18 cellular contexts compared by ENCODE assay signal in genomic region chr2:205590759-205591158, GRCh38.
DNase-seq lines count a peak whose midpoint lies in the region; ATAC-seq, FAIRE-seq and TF ChIP-seq lines count a peak whose summit lies in the region.
"Had no signal": no experiment of that assay in that cellular context is flagged by ENCODE, and none has a peak within 500 bp of the region (broad histone marks: within the 10 kb centered on the region; RNA-seq: fewer than 3 reads in every experiment).

No MANE protein-coding gene starts in this region.

- H3K4me1 ChIP-seq in ascending aorta (no peaks in the 10 kb centered on the region), left lung (no peaks in the 10 kb centered on the region)

- H3K27me3 ChIP-seq in bronchial epithelial cell (ENCODE audit: control insufficient read depth, insufficient read depth, low read length) (no peaks in the 10 kb centered on the region), ascending aorta (no peaks in the 10 kb centered on the region), left lung (no peaks in the 10 kb centered on the region)

- ATAC-seq in left lung = no peak
- ATAC-seq in effector memory CD8-positive, alpha-beta T cell (replicated peaks) = no peak
- ATAC-seq: GM12878 had no signal

- no peak overlapping the region for H3K4me3 Mint-ChIP-seq in effector memory CD8-positive, alpha-beta T cell
- H3K4me3 Mint-ChIP-seq: brain, endodermal cell had no signal

- intact Hi-C loops in ascending aorta (cut with DNase I) = no loop called here
- intact Hi-C loops in left lung (cut with DNase I) = no loop called here

- no peaks in the 10 kb centered on the region for H3K4me1 Mint-ChIP-seq in effector memory CD8-positive, alpha-beta T cell (ENCODE audit: low read depth in 2 of 2)

- H3K27ac ChIP-seq in ascending aorta (no peak overlapping the region), left lung (no peak overlapping the region)
- H3K27ac ChIP-seq: skin epidermis had no signal

- H3K9me3 Mint-ChIP-seq in effector memory CD8-positive, alpha-beta T cell = peaks cover 0 to 2% of the 10 kb centered on the region in 2 donors
- H3K9me3 Mint-ChIP-seq: endodermal cell had no signal

- H3K4me3 ChIP-seq in bronchial epithelial cell (ENCODE audit: low read depth, low read length) (no peak overlapping the region), ascending aorta (no peak overlapping the region), left lung (no peak overlapping the region)
- H3K4me3 ChIP-seq: GM12878, skin epidermis had no signal

- no peaks in the 10 kb centered on the region for H3K36me3 ChIP-seq in bronchial epithelial cell (ENCODE audit: control insufficient read depth, insufficient read depth, low read length)
- no peaks in the 10 kb centered on the region for H3K36me3 ChIP-seq in ascending aorta
- no peaks in the 10 kb centered on the region for H3K36me3 ChIP-seq in left lung

- no peak overlapping the region for H3K27ac Mint-ChIP-seq in effector memory CD8-positive, alpha-beta T cell
- H3K27ac Mint-ChIP-seq: brain, endodermal cell had no signal

- no peaks in the 10 kb centered on the region for H3K9me3 ChIP-seq in ascending aorta
- H3K9me3 ChIP-seq in left lung = no peaks in the 10 kb centered on the region

- no peak for FAIRE-seq in bronchial epithelial cell (lab: Jason Lieb, UNC)
- FAIRE-seq: GM12878, keratinocyte had no signal

- peaks cover 0 to 7% of the 10 kb centered on the region in 2 donors for H3K27me3 Mint-ChIP-seq in effector memory CD8-positive, alpha-beta T cell

- DNase-seq in EL (peak; percentile 72), NCI-H1694 treated with DMSO at 0.1 percent for 48 hours (lab: John Stamatoyannopoulos, UW) (peak; percentile 24), bronchial epithelial cell (ENCODE audit: low read depth) (peak; percentile 26), lung microvascular endothelial cell (ENCODE audit: low read depth in 2 of 2) (peak; percentile 23 to 30), ascending aorta (ENCODE audit: low spot score in 2 of 2) (no peak), T-helper 9 cell (no peak), left lung (no peak)
- no peak for DNase-seq in effector memory CD8-positive, alpha-beta T cell
- DNase-seq: activated gamma-delta T cell; endodermal cell; midbrain; MM.1S; NCI-H2081 treated with DMSO at 0.1 percent for 48 hours; NK-92 treated with Interleukin-12 subunit alpha and Interleukin-12 subunit beta, amount 100 ng/mL, for 24 hours had no signal

- H3K36me3 Mint-ChIP-seq in effector memory CD8-positive, alpha-beta T cell (ENCODE audit: insufficient read depth) = no peaks in the 10 kb centered on the region
- H3K36me3 Mint-ChIP-seq: brain had no signal

- TF ChIP-seq CTCF in bronchial epithelial cell (IDR thresholded peaks at IDR 0.05; ENCODE audit: insufficient read depth, low read length, severe bottlenecking) (no peak), ascending aorta (IDR thresholded peaks at IDR 0.05) (no peak), left lung (IDR thresholded peaks at IDR 0.05) (no peak)

Comparison
In these comparisons a context has a peak if more than half of its experiments do, and no peak if none do; other contexts are left out.
1. DNase-seq: peak in EL (single experiment), NCI-H1694 treated with DMSO at 0.1 percent for 48 hours (single experiment), bronchial epithelial cell (single experiment) and lung microvascular endothelial cell (2 of 2); none in ascending aorta (0 of 2), T-helper 9 cell (single experiment), left lung (0 of 2) and effector memory CD8-positive, alpha-beta T cell (0 of 3).